In genomic region chr7:69674701-69675182, GRCh38 we compare ENCODE assay signal across 11 cellular contexts.
DNase-seq lines count a peak whose midpoint lies in the region; ATAC-seq, FAIRE-seq and TF ChIP-seq lines count a peak whose summit lies in the region.
"Had no signal": no experiment of that assay in that cellular context is flagged by ENCODE, and none has a peak within 500 bp of the region (broad histone marks: within the 10 kb centered on the region; RNA-seq: fewer than 3 reads in every experiment).

No MANE protein-coding gene starts in this region.

- no peaks in the 10 kb centered on the region for H4K20me1 ChIP-seq in OCI-LY1 (ENCODE audit: insufficient read depth, low read length)

- peak; percentile 93 for FAIRE-seq in GM12891 (lab: Jason Lieb, UNC)

- TF ChIP-seq CTCF in OCI-LY1 (IDR thresholded peaks at IDR 0.05; ENCODE audit: low read length): no peak

- H3K4me3 ChIP-seq in OCI-LY1 (ENCODE audit: low read depth, low read length, poor library complexity, severe bottlenecking): peak overlapping the region; percentile 16

- peaks cover 10% of the 10 kb centered on the region for H3K27me3 Mint-ChIP-seq in activated T-cell treated with anti-CD3 and anti-CD28 coated beads, Interleukin-2, amount 50 U/mL, for 72 hours (ENCODE audit: low read depth)

- DNase-seq in GM12891 (ENCODE audit: insufficient read length, low spot score) (no peak), COLO668 (lab: John Stamatoyannopoulos, UW; ENCODE audit: unreplicated experiment) (no peak), SKM-1 treated with dmso at 0.1 percent for 144 hours (lab: John Stamatoyannopoulos, UW; ENCODE audit: unreplicated experiment) (no peak), dedifferentiated amniotic fluid mesenchymal stem cell (ENCODE audit: extremely low spot score) (no peak)
- no peak for DNase-seq in activated T-cell treated with anti-CD3 and anti-CD28 coated beads, Interleukin-2, amount 50 U/mL, for 72 hours
- DNase-seq: brain microvascular endothelial cell, C1 segment of cervical spinal cord, nephron progenitor cell had no signal

- H3K9me3 Mint-ChIP-seq in activated T-cell treated with anti-CD3 and anti-CD28 coated beads, Interleukin-2, amount 50 U/mL, for 72 hours: no peaks in the 10 kb centered on the region
- H3K9me3 Mint-ChIP-seq: nephron progenitor cell had no signal

- peak; percentile 73 for ATAC-seq in GM19455 (IDR thresholded peaks at IDR 0.05; ENCODE audit: unreplicated experiment)
- ATAC-seq in HG03025 (IDR thresholded peaks at IDR 0.05; ENCODE audit: low FRiP score, unreplicated experiment): peak; percentile 71
- ATAC-seq in activated T-cell treated with anti-CD3 and anti-CD28 coated beads, Interleukin-2, amount 50 U/mL, for 72 hours (replicated peaks in 1 of 2): no peak

- H3K4me2 ChIP-seq in OCI-LY1 (ENCODE audit: low read length): peak overlapping the region; percentile 63

- peaks cover 97% of the 10 kb centered on the region for H3K79me2 ChIP-seq in OCI-LY1 (ENCODE audit: insufficient read depth, low read length)

- peaks cover 92% of the 10 kb centered on the region for H3K4me1 ChIP-seq in OCI-LY1 (ENCODE audit: insufficient read depth, low read length, severe bottlenecking)

- H3K27me3 ChIP-seq in OCI-LY1 (ENCODE audit: insufficient read depth, low read length): no peaks in the 10 kb centered on the region
- H3K27me3 ChIP-seq: brain microvascular endothelial cell had no signal

- no peak for TF ChIP-seq POLR2A in GM12891 (IDR thresholded peaks at IDR 0.05; ENCODE audit: low read depth, low read length)

- H3K27ac ChIP-seq in OCI-LY1 (ENCODE audit: low read depth, low read length, poor library complexity, severe bottlenecking): peak overlapping the region; percentile 97
- H3K27ac ChIP-seq: brain microvascular endothelial cell had no signal

- peak overlapping the region; percentile 38 for H3K9ac ChIP-seq in OCI-LY1 (ENCODE audit: low read length)

- no peaks in the 10 kb centered on the region for H3K36me3 ChIP-seq in OCI-LY1 (ENCODE audit: insufficient read depth, low read length)
- H3K36me3 ChIP-seq: brain microvascular endothelial cell had no signal

- no peaks in the 10 kb centered on the region for H3K9me2 ChIP-seq in OCI-LY1 (ENCODE audit: low read depth, low read length)

- no peak overlapping the region for H2AFZ ChIP-seq in OCI-LY1 (ENCODE audit: low read length)

- H3K4me1 Mint-ChIP-seq in activated T-cell treated with anti-CD3 and anti-CD28 coated beads, Interleukin-2, amount 50 U/mL, for 72 hours (ENCODE audit: low read depth): no peaks in the 10 kb centered on the region

- no peak overlapping the region for H3K4me3 Mint-ChIP-seq in activated T-cell treated with anti-CD3 and anti-CD28 coated beads, Interleukin-2, amount 50 U/mL, for 72 hours
- H3K4me3 Mint-ChIP-seq: nephron progenitor cell had no signal

- H3K27ac Mint-ChIP-seq in activated T-cell treated with anti-CD3 and anti-CD28 coated beads, Interleukin-2, amount 50 U/mL, for 72 hours: no peak overlapping the region
- H3K27ac Mint-ChIP-seq: nephron progenitor cell had no signal

- H3K9me3 ChIP-seq in OCI-LY1 (ENCODE audit: low read length): no peaks in the 10 kb centered on the region

- no peaks in the 10 kb centered on the region for H3K36me3 Mint-ChIP-seq in activated T-cell treated with anti-CD3 and anti-CD28 coated beads, Interleukin-2, amount 50 U/mL, for 72 hours (ENCODE audit: insufficient read depth in 2 of 2)

- H3F3A ChIP-seq in OCI-LY1 (ENCODE audit: insufficient read depth, low read length): 0 out of 2 replicates have a peak, but pooled peaks cover 3% of the 10 kb centered on the region

TF ChIP-seq in GM12891, 5 proteins besides CTCF, POLR2A, EP300 and RAD21:
- TF ChIP-seq POU2F2 (IDR thresholded peaks at IDR 0.05; ENCODE audit: low read depth, low read length): no peak
- no peak for TF ChIP-seq TAF1 (IDR thresholded peaks at IDR 0.05; ENCODE audit: low read depth, low read length)
- TF ChIP-seq PAX5 (IDR thresholded peaks at IDR 0.05; ENCODE audit: insufficient read depth, low read length, severe bottlenecking): no peak
- no peak for TF ChIP-seq POLR2AphosphoS5 (IDR thresholded peaks at IDR 0.05; ENCODE audit: low read depth, low read length)
- TF ChIP-seq SPI1 (IDR thresholded peaks at IDR 0.05; ENCODE audit: low read depth, low read length): peak; percentile 67

Comparison
In these comparisons a context has a peak if more than half of its experiments do, and no peak if none do; other contexts are left out.
1. ATAC-seq: peak in GM19455 (single experiment) and HG03025 (single experiment); none in activated T-cell treated with anti-CD3 and anti-CD28 coated beads, Interleukin-2, amount 50 U/mL, for 72 hours (0 of 2).